In the genomic region with DNA sequence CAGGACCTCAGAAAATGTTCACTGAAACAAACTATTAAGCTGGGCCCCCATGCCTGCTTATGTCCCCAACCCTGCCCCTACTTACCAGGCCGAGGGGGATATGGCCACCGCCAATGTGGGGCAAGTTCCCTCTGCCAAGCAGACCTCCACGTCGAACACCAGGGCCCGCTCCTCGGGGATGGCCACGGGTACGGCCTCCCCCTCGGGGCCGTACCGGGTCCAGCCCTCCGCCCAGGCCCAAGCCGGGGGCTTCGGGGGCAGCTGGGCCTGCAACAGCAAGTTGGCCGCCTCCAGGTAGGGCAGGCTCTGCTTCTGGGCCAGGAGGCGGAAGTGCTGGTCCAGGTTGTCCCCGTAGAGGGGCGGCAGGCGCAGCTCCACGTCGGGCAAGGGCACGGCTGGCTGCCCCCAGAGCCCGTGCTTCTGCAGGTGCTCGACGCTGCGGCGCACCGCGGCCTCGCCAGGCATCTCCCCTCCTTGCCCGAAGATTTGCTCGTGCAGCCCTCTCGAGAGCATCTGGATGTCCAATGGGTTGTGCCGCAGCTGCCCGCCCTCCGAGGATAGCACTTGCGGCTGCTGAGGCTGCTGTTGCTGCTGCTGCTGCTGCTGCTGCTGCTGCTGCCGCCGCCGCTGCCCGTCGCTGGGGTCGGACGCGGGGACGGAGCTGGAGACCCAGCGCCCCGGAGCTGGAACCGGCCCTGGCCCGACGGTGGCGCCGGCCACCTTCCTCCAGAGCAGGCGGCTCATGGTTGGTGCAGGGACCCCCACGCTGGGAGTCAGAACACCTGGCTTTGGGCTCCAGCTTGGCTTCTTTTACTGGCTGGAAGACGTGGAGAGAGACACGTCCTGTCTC, we compare ENCODE assay signal across 1 cellular context.
TF ChIP-seq lines count a peak whose summit lies in the region.

No MANE protein-coding gene starts in this region.

TF ChIP-seq in H1, 55 proteins besides CTCF, POLR2A, EP300 and RAD21:
- no peak for TF ChIP-seq NANOG (IDR thresholded peaks at IDR 0.05; ENCODE audit: insufficient read depth, low read depth, low read length, poor library complexity, severe bottlenecking)
- no peak for TF ChIP-seq ATF2 (IDR thresholded peaks at IDR 0.05; ENCODE audit: low read length)
- no peak for TF ChIP-seq JUN (IDR thresholded peaks at IDR 0.05; ENCODE audit: low read depth, low read length)
- TF ChIP-seq HDAC2 (IDR thresholded peaks at IDR 0.05; ENCODE audit: borderline replicate concordance in 1 of 2, low read depth in 2 of 2, low read length in 2 of 2): no peak
- TF ChIP-seq TBP (IDR thresholded peaks at IDR 0.05; ENCODE audit: low read depth, low read length): no peak
- TF ChIP-seq, protein P1, sequence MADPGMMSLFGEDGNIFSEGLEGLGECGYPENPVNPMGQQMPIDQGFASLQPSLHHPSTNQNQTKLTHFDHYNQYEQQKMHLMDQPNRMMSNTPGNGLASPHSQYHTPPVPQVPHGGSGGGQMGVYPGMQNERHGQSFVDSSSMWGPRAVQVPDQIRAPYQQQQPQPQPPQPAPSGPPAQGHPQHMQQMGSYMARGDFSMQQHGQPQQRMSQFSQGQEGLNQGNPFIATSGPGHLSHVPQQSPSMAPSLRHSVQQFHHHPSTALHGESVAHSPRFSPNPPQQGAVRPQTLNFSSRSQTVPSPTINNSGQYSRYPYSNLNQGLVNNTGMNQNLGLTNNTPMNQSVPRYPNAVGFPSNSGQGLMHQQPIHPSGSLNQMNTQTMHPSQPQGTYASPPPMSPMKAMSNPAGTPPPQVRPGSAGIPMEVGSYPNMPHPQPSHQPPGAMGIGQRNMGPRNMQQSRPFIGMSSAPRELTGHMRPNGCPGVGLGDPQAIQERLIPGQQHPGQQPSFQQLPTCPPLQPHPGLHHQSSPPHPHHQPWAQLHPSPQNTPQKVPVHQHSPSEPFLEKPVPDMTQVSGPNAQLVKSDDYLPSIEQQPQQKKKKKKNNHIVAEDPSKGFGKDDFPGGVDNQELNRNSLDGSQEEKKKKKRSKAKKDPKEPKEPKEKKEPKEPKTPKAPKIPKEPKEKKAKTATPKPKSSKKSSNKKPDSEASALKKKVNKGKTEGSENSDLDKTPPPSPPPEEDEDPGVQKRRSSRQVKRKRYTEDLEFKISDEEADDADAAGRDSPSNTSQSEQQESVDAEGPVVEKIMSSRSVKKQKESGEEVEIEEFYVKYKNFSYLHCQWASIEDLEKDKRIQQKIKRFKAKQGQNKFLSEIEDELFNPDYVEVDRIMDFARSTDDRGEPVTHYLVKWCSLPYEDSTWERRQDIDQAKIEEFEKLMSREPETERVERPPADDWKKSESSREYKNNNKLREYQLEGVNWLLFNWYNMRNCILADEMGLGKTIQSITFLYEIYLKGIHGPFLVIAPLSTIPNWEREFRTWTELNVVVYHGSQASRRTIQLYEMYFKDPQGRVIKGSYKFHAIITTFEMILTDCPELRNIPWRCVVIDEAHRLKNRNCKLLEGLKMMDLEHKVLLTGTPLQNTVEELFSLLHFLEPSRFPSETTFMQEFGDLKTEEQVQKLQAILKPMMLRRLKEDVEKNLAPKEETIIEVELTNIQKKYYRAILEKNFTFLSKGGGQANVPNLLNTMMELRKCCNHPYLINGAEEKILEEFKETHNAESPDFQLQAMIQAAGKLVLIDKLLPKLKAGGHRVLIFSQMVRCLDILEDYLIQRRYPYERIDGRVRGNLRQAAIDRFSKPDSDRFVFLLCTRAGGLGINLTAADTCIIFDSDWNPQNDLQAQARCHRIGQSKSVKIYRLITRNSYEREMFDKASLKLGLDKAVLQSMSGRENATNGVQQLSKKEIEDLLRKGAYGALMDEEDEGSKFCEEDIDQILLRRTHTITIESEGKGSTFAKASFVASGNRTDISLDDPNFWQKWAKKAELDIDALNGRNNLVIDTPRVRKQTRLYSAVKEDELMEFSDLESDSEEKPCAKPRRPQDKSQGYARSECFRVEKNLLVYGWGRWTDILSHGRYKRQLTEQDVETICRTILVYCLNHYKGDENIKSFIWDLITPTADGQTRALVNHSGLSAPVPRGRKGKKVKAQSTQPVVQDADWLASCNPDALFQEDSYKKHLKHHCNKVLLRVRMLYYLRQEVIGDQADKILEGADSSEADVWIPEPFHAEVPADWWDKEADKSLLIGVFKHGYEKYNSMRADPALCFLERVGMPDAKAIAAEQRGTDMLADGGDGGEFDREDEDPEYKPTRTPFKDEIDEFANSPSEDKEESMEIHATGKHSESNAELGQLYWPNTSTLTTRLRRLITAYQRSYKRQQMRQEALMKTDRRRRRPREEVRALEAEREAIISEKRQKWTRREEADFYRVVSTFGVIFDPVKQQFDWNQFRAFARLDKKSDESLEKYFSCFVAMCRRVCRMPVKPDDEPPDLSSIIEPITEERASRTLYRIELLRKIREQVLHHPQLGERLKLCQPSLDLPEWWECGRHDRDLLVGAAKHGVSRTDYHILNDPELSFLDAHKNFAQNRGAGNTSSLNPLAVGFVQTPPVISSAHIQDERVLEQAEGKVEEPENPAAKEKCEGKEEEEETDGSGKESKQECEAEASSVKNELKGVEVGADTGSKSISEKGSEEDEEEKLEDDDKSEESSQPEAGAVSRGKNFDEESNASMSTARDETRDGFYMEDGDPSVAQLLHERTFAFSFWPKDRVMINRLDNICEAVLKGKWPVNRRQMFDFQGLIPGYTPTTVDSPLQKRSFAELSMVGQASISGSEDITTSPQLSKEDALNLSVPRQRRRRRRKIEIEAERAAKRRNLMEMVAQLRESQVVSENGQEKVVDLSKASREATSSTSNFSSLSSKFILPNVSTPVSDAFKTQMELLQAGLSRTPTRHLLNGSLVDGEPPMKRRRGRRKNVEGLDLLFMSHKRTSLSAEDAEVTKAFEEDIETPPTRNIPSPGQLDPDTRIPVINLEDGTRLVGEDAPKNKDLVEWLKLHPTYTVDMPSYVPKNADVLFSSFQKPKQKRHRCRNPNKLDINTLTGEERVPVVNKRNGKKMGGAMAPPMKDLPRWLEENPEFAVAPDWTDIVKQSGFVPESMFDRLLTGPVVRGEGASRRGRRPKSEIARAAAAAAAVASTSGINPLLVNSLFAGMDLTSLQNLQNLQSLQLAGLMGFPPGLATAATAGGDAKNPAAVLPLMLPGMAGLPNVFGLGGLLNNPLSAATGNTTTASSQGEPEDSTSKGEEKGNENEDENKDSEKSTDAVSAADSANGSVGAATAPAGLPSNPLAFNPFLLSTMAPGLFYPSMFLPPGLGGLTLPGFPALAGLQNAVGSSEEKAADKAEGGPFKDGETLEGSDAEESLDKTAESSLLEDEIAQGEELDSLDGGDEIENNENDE (IDR thresholded peaks at IDR 0.05; ENCODE audit: insufficient replicate concordance, low read length): no peak
- no peak for TF ChIP-seq RFX5 (IDR thresholded peaks at IDR 0.05; ENCODE audit: borderline replicate concordance, low read depth, low read length)
- TF ChIP-seq TEAD4 (IDR thresholded peaks at IDR 0.05; ENCODE audit: low read depth, low read length): no peak
- no peak for TF ChIP-seq TCF12 (IDR thresholded peaks at IDR 0.05; ENCODE audit: low read depth, low read length)
- TF ChIP-seq CBX8 (IDR thresholded peaks at IDR 0.05; ENCODE audit: borderline replicate concordance, low read depth, low read length): no peak
- TF ChIP-seq SRF (IDR thresholded peaks at IDR 0.05; ENCODE audit: low read depth, low read length): no peak
- no peak for TF ChIP-seq CEBPB (IDR thresholded peaks at IDR 0.05; ENCODE audit: low read depth, low read length)
- TF ChIP-seq KDM5A (IDR thresholded peaks at IDR 0.05; ENCODE audit: low read length): no peak
- no peak for TF ChIP-seq TAF7 (optimal IDR thresholded peaks at IDR 0.05; ENCODE audit: borderline replicate concordance, low read depth, low read length)
- no peak for TF ChIP-seq BCL11A (IDR thresholded peaks at IDR 0.05; ENCODE audit: low read depth in 2 of 2, low read length in 2 of 2)
- TF ChIP-seq SIRT6 (IDR thresholded peaks at IDR 0.05; ENCODE audit: low read length): no peak
- TF ChIP-seq GABPA (IDR thresholded peaks at IDR 0.05; ENCODE audit: borderline replicate concordance, insufficient read depth, low read length): no peak
